Comparison of ENCODE assay signal across 21 cellular contexts in the genomic region with DNA sequence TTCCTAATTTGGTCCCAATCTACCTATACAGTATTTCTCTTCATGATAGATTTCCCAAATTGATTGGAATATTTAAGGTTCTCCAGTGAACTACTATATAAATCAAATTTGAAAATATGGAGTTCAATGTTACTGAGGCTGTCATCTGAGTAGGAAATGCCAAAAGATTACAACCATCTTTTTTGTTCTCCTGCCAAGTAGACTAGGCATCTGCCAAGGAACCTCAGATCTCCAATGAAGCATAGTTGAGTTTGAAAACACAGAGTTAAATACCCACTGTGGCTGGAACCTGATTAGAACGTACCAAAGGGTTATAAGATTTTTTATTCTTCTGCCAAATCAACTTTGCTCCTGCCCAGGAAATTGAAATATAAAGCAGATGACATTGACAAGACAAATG.
DNase-seq lines count a peak whose midpoint lies in the region; ATAC-seq, FAIRE-seq and TF ChIP-seq lines count a peak whose summit lies in the region.
"Had no signal": no experiment of that assay in that cellular context is flagged by ENCODE, and none has a peak within 500 bp of the region (broad histone marks: within the 10 kb centered on the region; RNA-seq: fewer than 3 reads in every experiment).

No MANE protein-coding gene starts in this region.

- TF ChIP-seq CTCF in A673 (conservative IDR thresholded peaks at IDR 0.05; ENCODE audit: low read depth, low read length): no peak
- TF ChIP-seq CTCF in cardiac fibroblast (IDR thresholded peaks at IDR 0.05; ENCODE audit: low read depth, low read length): no peak

- no peak for ATAC-seq in HG03354 (IDR thresholded peaks at IDR 0.05; ENCODE audit: poor library complexity, severe bottlenecking, unreplicated experiment)
- ATAC-seq: activated naive CD4-positive, alpha-beta T cell treated with anti-CD3 and anti-CD28 coated beads, Interleukin-2, amount 50 U/mL, for 72 hours; body of pancreas; esophagus mucosa had no signal

- WGBS in small intestine, 3 donors: 7 to 26% (median 15%) methylated on average over 1 of the region's 1 CpG

- no peak overlapping the region for H3K4me3 ChIP-seq in A673 (ENCODE audit: low read depth, low read length, poor library complexity, severe bottlenecking)
- no peak overlapping the region for H3K4me3 ChIP-seq in cardiac fibroblast (replicated peaks in 1 of 2; ENCODE audit: low read depth in 2 of 2, low read length in 2 of 2)
- H3K4me3 ChIP-seq in small intestine (ENCODE audit: low read depth in 1 of 2, low read length in 2 of 2): no peak overlapping the region
- H3K4me3 ChIP-seq: body of pancreas, coronary artery, PC-9, upper lobe of left lung had no signal

- H3K9me3 ChIP-seq in A673 (ENCODE audit: low read depth, low read length, poor library complexity, severe bottlenecking): no peaks in the 10 kb centered on the region
- no peaks in the 10 kb centered on the region for H3K9me3 ChIP-seq in small intestine (ENCODE audit: control insufficient read depth, low read depth)
- H3K9me3 ChIP-seq: body of pancreas, upper lobe of left lung had no signal

- CTCF ChIA-PET in A673 (lab: Charles Lee): no interaction called here

- POLR2A ChIA-PET in A673 (lab: Charles Lee; ENCODE audit: low non-redundant PET): no interaction called here

- no peaks in the 10 kb centered on the region for H3K27me3 ChIP-seq in A673 (replicated peaks; ENCODE audit: insufficient read depth, low read depth, low read length, poor library complexity)
- no peaks in the 10 kb centered on the region for H3K27me3 ChIP-seq in small intestine (ENCODE audit: control insufficient read depth in 2 of 2, insufficient read depth in 2 of 2, low read length in 2 of 2)
- H3K27me3 ChIP-seq: body of pancreas, upper lobe of left lung had no signal

- H3K36me3 ChIP-seq in A673 (ENCODE audit: insufficient read depth, low read length, poor library complexity, severe bottlenecking): no peaks in the 10 kb centered on the region
- H3K36me3 ChIP-seq in small intestine (ENCODE audit: control insufficient read depth in 2 of 2, insufficient read depth in 2 of 2, low read length in 2 of 2): no peaks in the 10 kb centered on the region
- H3K36me3 ChIP-seq: upper lobe of left lung had no signal

- FAIRE-seq in small intestine (lab: Jason Lieb, UNC): no peak
- FAIRE-seq: A204.1, HTR-8/SVneo had no signal

- BruUV-seq in A673 (replicated peaks; lab: Mats Ljungman, UMichigan): no TSS peak

- intact Hi-C loops in A673 (cut with micrococcal nuclease; ENCODE audit: unreplicated experiment): no loop called here

- peaks cover 16% of the 10 kb centered on the region for H3K4me1 ChIP-seq in A673 (ENCODE audit: insufficient read depth, low read length, poor library complexity, severe bottlenecking)
- H3K4me1 ChIP-seq in small intestine (ENCODE audit: control insufficient read depth in 2 of 2, insufficient read depth in 1 of 2, low read depth in 1 of 2, low read length in 1 of 2): no peaks in the 10 kb centered on the region
- H3K4me1 ChIP-seq: body of pancreas, upper lobe of left lung had no signal

- H3K27ac ChIP-seq in A673 (ENCODE audit: low read depth, low read length, poor library complexity, severe bottlenecking): no peak overlapping the region
- H3K27ac ChIP-seq in small intestine (ENCODE audit: low read depth in 1 of 2, low read length in 1 of 2): no peak overlapping the region
- H3K27ac ChIP-seq: body of pancreas, coronary artery, PC-9, upper lobe of left lung had no signal

- DNase-seq in A673 (ENCODE audit: low spot score) (peak; percentile 65), NCI-H2171 treated with DMSO at 0.1 percent for 48 hours (lab: John Stamatoyannopoulos, UW) (peak; percentile 78), cardiac fibroblast (ENCODE audit: low read depth in 2 of 2) (peak; percentile 38 to 60), iPS-NIHi11 (ENCODE audit: low spot score) (peak; percentile 7), small intestine (no peak)
- DNase-seq in activated naive CD4-positive, alpha-beta T cell treated with Interleukin-2 at 50 U/mL for 16 hours: no peak
- DNase-seq in activated effector memory CD4-positive, alpha-beta T cell treated with Interleukin-2 at 50 U/mL for 16 hours: no peak
- DNase-seq: activated B cell treated with CpG ODN at 0.5 μM for 24 hours; activated CD4-positive, alpha-beta T cell treated with anti-CD3 and anti-CD28 coated beads, Interleukin-2, amount 50 U/mL, for 4 hours; body of pancreas; DND-41; KG1; NCI-H1694; PC-9; upper lobe of left lung had no signal

Comparison
In these comparisons a context has a peak if more than half of its experiments do, and no peak if none do; other contexts are left out.
1. DNase-seq: peak in A673 (single experiment), NCI-H2171 treated with DMSO at 0.1 percent for 48 hours (single experiment), cardiac fibroblast (2 of 2) and iPS-NIHi11 (single experiment); none in activated naive CD4-positive, alpha-beta T cell treated with Interleukin-2 at 50 U/mL for 16 hours (single experiment), small intestine (single experiment) and activated effector memory CD4-positive, alpha-beta T cell treated with Interleukin-2 at 50 U/mL for 16 hours (single experiment).